In the genomic region with DNA sequence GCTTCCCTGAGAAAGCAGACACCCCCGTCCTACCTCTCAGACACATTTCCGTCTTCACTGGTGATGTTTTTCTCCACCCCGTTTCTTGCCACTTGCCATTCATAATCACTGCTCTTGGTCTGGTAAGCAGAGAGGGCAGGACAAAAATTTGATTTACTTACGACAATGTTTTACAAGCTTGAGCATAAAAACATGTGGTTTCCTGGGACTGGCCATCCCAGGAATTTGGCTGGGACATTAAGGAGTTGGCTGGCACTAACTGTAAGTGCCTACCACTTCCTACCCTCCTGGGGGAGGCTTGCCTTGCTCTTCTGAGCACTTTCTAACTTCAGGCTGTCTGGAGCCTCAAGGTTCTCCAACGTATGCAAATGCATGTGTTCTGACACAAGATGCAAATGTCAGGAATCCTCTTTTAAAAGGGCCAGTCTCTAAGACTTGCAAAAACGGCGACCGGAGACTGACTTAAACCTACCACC, we compare ENCODE assay signal across 2 cellular contexts.
TF ChIP-seq lines count a peak whose summit lies in the region.

No MANE protein-coding gene starts in this region.

TF ChIP-seq in GM23338, 12 proteins besides CTCF, POLR2A, EP300 and RAD21 (continues in another document):
- TF ChIP-seq, protein P1, sequence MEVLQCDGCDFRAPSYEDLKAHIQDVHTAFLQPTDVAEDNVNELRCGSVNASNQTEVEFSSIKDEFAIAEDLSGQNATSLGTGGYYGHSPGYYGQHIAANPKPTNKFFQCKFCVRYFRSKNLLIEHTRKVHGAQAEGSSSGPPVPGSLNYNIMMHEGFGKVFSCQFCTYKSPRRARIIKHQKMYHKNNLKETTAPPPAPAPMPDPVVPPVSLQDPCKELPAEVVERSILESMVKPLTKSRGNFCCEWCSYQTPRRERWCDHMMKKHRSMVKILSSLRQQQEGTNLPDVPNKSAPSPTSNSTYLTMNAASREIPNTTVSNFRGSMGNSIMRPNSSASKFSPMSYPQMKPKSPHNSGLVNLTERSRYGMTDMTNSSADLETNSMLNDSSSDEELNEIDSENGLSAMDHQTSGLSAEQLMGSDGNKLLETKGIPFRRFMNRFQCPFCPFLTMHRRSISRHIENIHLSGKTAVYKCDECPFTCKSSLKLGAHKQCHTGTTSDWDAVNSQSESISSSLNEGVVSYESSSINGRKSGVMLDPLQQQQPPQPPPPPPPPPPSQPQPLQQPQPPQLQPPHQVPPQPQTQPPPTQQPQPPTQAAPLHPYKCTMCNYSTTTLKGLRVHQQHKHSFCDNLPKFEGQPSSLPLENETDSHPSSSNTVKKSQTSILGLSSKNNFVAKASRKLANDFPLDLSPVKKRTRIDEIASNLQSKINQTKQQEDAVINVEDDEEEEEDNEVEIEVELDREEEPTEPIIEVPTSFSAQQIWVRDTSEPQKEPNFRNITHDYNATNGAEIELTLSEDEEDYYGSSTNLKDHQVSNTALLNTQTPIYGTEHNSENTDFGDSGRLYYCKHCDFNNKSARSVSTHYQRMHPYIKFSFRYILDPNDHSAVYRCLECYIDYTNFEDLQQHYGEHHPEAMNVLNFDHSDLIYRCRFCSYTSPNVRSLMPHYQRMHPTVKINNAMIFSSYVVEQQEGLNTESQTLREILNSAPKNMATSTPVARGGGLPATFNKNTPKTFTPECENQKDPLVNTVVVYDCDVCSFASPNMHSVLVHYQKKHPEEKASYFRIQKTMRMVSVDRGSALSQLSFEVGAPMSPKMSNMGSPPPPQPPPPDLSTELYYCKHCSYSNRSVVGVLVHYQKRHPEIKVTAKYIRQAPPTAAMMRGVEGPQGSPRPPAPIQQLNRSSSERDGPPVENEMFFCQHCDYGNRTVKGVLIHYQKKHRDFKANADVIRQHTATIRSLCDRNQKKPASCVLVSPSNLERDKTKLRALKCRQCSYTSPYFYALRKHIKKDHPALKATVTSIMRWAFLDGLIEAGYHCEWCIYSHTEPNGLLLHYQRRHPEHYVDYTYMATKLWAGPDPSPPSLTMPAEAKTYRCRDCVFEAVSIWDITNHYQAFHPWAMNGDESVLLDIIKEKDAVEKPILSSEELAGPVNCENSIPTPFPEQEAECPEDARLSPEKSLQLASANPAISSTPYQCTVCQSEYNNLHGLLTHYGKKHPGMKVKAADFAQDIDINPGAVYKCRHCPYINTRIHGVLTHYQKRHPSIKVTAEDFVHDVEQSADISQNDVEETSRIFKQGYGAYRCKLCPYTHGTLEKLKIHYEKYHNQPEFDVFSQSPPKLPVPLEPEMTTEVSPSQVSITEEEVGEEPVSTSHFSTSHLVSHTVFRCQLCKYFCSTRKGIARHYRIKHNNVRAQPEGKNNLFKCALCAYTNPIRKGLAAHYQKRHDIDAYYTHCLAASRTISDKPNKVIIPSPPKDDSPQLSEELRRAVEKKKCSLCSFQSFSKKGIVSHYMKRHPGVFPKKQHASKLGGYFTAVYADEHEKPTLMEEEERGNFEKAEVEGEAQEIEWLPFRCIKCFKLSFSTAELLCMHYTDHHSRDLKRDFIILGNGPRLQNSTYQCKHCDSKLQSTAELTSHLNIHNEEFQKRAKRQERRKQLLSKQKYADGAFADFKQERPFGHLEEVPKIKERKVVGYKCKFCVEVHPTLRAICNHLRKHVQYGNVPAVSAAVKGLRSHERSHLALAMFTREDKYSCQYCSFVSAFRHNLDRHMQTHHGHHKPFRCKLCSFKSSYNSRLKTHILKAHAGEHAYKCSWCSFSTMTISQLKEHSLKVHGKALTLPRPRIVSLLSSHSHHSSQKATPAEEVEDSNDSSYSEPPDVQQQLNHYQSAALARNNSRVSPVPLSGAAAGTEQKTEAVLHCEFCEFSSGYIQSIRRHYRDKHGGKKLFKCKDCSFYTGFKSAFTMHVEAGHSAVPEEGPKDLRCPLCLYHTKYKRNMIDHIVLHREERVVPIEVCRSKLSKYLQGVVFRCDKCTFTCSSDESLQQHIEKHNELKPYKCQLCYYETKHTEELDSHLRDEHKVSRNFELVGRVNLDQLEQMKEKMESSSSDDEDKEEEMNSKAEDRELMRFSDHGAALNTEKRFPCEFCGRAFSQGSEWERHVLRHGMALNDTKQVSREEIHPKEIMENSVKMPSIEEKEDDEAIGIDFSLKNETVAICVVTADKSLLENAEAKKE (CRISPR knock-in tag; IDR thresholded peaks at IDR 0.05) = no peak
- TF ChIP-seq REST (IDR thresholded peaks at IDR 0.05; ENCODE audit: unreplicated experiment) (no peak), EZH2phosphoT487 (IDR thresholded peaks at IDR 0.05; ENCODE audit: unreplicated experiment) (no peak), EZH2 (IDR thresholded peaks at IDR 0.05; ENCODE audit: low read depth, unreplicated experiment) (no peak), ZNF331 (CRISPR knock-in tag; IDR thresholded peaks at IDR 0.05; ENCODE audit: low read depth) (no peak), STAT1 (IDR thresholded peaks at IDR 0.05; ENCODE audit: unreplicated experiment) (no peak), ZNF114 (CRISPR knock-in tag; IDR thresholded peaks at IDR 0.05) (no peak), JUNB (IDR thresholded peaks at IDR 0.05; ENCODE audit: unreplicated experiment) (no peak), CREB1 (CRISPR knock-in tag; IDR thresholded peaks at IDR 0.05; ENCODE audit: low read depth) (no peak)
- TF ChIP-seq, protein P2, sequence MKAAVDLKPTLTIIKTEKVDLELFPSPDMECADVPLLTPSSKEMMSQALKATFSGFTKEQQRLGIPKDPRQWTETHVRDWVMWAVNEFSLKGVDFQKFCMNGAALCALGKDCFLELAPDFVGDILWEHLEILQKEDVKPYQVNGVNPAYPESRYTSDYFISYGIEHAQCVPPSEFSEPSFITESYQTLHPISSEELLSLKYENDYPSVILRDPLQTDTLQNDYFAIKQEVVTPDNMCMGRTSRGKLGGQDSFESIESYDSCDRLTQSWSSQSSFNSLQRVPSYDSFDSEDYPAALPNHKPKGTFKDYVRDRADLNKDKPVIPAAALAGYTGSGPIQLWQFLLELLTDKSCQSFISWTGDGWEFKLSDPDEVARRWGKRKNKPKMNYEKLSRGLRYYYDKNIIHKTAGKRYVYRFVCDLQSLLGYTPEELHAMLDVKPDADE (IDR thresholded peaks at IDR 0.05) = no peak

TF ChIP-seq in WTC11, 78 proteins besides CTCF, POLR2A, EP300 and RAD21 (continued from another document):
- TF ChIP-seq, protein P3, sequence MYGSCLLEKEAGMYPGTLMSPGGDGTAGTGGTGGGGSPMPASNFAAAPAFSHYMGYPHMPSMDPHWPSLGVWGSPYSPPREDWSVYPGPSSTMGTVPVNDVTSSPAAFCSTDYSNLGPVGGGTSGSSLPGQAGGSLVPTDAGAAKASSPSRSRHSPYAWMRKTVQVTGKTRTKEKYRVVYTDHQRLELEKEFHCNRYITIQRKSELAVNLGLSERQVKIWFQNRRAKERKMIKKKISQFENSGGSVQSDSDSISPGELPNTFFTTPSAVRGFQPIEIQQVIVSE (CRISPR knock-in tag; IDR thresholded peaks at IDR 0.05; ENCODE audit: borderline replicate concordance) = no peak
- no peak for TF ChIP-seq OVOL2 (CRISPR knock-in tag; IDR thresholded peaks at IDR 0.05; ENCODE audit: borderline replicate concordance)
- no peak for TF ChIP-seq TCF7 (CRISPR knock-in tag; IDR thresholded peaks at IDR 0.05; ENCODE audit: low read depth)
- TF ChIP-seq, protein P4, sequence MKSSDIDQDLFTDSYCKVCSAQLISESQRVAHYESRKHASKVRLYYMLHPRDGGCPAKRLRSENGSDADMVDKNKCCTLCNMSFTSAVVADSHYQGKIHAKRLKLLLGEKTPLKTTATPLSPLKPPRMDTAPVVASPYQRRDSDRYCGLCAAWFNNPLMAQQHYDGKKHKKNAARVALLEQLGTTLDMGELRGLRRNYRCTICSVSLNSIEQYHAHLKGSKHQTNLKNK (CRISPR knock-in tag; IDR thresholded peaks at IDR 0.05) = no peak
- TF ChIP-seq USF1 (CRISPR knock-in tag; IDR thresholded peaks at IDR 0.05) = no peak
- TF ChIP-seq, protein P5, sequence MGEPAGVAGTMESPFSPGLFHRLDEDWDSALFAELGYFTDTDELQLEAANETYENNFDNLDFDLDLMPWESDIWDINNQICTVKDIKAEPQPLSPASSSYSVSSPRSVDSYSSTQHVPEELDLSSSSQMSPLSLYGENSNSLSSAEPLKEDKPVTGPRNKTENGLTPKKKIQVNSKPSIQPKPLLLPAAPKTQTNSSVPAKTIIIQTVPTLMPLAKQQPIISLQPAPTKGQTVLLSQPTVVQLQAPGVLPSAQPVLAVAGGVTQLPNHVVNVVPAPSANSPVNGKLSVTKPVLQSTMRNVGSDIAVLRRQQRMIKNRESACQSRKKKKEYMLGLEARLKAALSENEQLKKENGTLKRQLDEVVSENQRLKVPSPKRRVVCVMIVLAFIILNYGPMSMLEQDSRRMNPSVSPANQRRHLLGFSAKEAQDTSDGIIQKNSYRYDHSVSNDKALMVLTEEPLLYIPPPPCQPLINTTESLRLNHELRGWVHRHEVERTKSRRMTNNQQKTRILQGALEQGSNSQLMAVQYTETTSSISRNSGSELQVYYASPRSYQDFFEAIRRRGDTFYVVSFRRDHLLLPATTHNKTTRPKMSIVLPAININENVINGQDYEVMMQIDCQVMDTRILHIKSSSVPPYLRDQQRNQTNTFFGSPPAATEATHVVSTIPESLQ (CRISPR knock-in tag; IDR thresholded peaks at IDR 0.05) = no peak
- TF ChIP-seq CREM (CRISPR knock-in tag; IDR thresholded peaks at IDR 0.05) = no peak
